In the genomic region with DNA sequence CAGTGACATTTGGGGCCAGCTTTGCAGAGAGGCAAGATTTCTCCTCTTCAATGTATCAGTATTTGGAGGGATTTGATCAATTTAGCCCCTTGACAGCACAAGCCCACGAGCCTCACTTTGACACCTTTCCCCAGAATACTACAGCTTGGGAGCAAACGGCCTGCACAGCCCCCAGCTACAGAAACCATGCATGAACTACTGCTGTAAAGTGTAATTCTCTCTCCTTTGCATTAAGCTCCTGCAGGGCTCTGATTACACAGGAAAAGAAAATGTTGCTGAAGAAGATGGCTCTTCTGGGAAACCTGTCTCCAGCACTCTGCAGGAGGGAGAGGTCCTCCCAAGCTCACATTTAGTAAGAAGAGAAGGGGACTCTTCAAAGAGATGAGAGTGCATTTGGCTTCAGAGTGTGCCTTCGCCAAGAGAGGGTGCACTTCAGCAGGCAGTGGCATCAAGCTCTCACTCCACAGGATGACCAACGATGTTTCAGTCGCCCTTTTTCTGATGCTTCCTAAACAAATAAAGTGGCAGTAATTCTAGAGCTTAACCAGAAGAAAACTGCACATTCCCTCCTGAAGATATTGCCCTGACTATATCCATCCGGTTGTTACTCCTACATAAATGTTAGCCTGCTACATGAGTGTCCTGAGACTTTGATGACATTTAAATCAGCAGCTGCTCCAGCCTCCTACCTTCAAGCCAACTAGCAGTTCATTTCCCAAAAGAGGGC, we compare ENCODE assay signal across 8 cellular contexts.
A peak's percentile ranks its signal among the peaks of the same experiment; 100 is the strongest.
DNase-seq lines count a peak whose midpoint lies in the region; ATAC-seq, FAIRE-seq and TF ChIP-seq lines count a peak whose summit lies in the region.

No MANE protein-coding gene starts in this region.

- H3K4me3 ChIP-seq in brain microvascular endothelial cell (ENCODE audit: low read depth, low read length) (no peak overlapping the region), HepG2 (replicated peaks in 1 of 3; ENCODE audit: insufficient read depth in 1 of 3, low read depth in 2 of 3, low read length in 3 of 3) (no peak overlapping the region)

- no peaks in the 10 kb centered on the region for H3K79me2 ChIP-seq in HepG2 (ENCODE audit: insufficient read depth, low read length)

- H3K4me2 ChIP-seq in HepG2 (ENCODE audit: low read depth, low read length): peak overlapping the region; percentile 4; the same call in 1 of the 2 replicates

- POLR2A ChIA-PET in HepG2 (lab: Yijun Ruan, JAX): interaction anchor here (0.7 to 2.1 kb wide), 9 partner anchors 11 to 335 kb away, joined by 3 to 9 read pairs (median 5); a partner anchor contains a TSS

- CTCF ChIA-PET in HepG2 (lab: Yijun Ruan, JAX; ENCODE audit: low intra/inter-chr PET ratio, low total read pairs): interaction anchor here (0.7 to 1.3 kb wide), 2 partner anchors 52 to 336 kb away, joined by 3 read pairs; no protein-coding TSS in a partner anchor

- in situ Hi-C loops in brain microvascular endothelial cell (cut with HindIII; ENCODE audit: low pct_ligation_motif_present, low sequenced_read_pairs) (no loop called here), HepG2 (cut with HindIII; ENCODE audit: extremely low pct_ligation_motif_present, low pct_unique_long_range_greater_than_20kb) (no loop called here)

- TF ChIP-seq POLR2A in HepG2 (IDR thresholded peaks at IDR 0.05; ENCODE audit: insufficient read depth in 1 of 2, low read depth in 2 of 2, low read length in 2 of 2): no peak

- FAIRE-seq in HepG2 (lab: Jason Lieb, UNC): peak; percentile 64

- WGBS in HepG2 (ENCODE audit: low lambda C conversion rate): 33% methylated on average over 6 of the region's 6 CpGs

- no peak overlapping the region for H3K9ac ChIP-seq in HepG2 (ENCODE audit: insufficient read depth, low read depth, low read length)

- peak overlapping the region; percentile 48 for H2AFZ ChIP-seq in HepG2 (ENCODE audit: low read length)

- peak; percentile 79 for TF ChIP-seq CTCF in brain microvascular endothelial cell (IDR thresholded peaks at IDR 0.05; ENCODE audit: low read depth, low read length, missing control alignments)
- TF ChIP-seq CTCF in HepG2 (CRISPR knock-in tag; IDR thresholded peaks at IDR 0.05): peak; percentile 82

- TF ChIP-seq EP300 in HepG2 (IDR thresholded peaks at IDR 0.05; ENCODE audit: low read depth in 2 of 2, low read length in 2 of 2) (no peak), HepG2 (CRISPR knock-in tag; IDR thresholded peaks at IDR 0.05; ENCODE audit: borderline replicate concordance) (no peak)

- peaks cover 32% of the 10 kb centered on the region for H3K4me1 ChIP-seq in HepG2 (ENCODE audit: insufficient read depth, low read length)

- ATAC-seq in HepG2: peak; percentile 96
- no peak for ATAC-seq in GM19351 (IDR thresholded peaks at IDR 0.05; ENCODE audit: unreplicated experiment)
- ATAC-seq in GM21576 (IDR thresholded peaks at IDR 0.05; ENCODE audit: unreplicated experiment): no peak

- peaks cover 7% of the 10 kb centered on the region for H3K9me3 ChIP-seq in HepG2 (ENCODE audit: low read length)

- peak; percentile 1 for DNase-seq in NCI-H1694 (lab: John Stamatoyannopoulos, UW)
- DNase-seq in NCI-H1694 treated with DMSO at 0.1 percent for 48 hours (lab: John Stamatoyannopoulos, UW): no peak
- DNase-seq in NCI-H128 (lab: John Stamatoyannopoulos, UW; ENCODE audit: unreplicated experiment): peak; percentile 43
- peak; percentile 48 for DNase-seq in brain microvascular endothelial cell
- DNase-seq in HepG2 (ENCODE audit: low spot score): peak; percentile 52
- DNase-seq in activated effector memory CD4-positive, alpha-beta T cell treated with anti-CD3 and anti-CD28 coated beads, Interleukin-2, amount 50 U/mL, for 16 hours: no peak

- H3K27me3 ChIP-seq in brain microvascular endothelial cell (replicated peaks): no peaks in the 10 kb centered on the region
- no peaks in the 10 kb centered on the region for H3K27me3 ChIP-seq in HepG2 (ENCODE audit: control insufficient read depth in 1 of 2, insufficient read depth in 2 of 2, low read length in 2 of 2)

- no TSS peak for BruUV-seq in HepG2 (replicated peaks; lab: Mats Ljungman, UMichigan)

- TF ChIP-seq RAD21 in HepG2 (CRISPR knock-in tag; IDR thresholded peaks at IDR 0.05): peak; percentile 74; the same call in 1 of the 2 replicates

- H3K36me3 ChIP-seq in brain microvascular endothelial cell (replicated peaks) (no peaks in the 10 kb centered on the region), HepG2 (replicated peaks in 1 of 2; ENCODE audit: control insufficient read depth in 1 of 2, insufficient read depth in 2 of 2, low read length in 2 of 2) (no peaks in the 10 kb centered on the region)

- no peak overlapping the region for H3K27ac ChIP-seq in brain microvascular endothelial cell
- peak overlapping the region; percentile 2 for H3K27ac ChIP-seq in HepG2 (ENCODE audit: extremely low read length, insufficient read depth, low read length)

- intact Hi-C loops in HepG2 (cut with micrococcal nuclease; ENCODE audit: unreplicated experiment): loop anchor here (2.0 to 10.0 kb wide), 2 partner anchors 103 to 275 kb away; a partner anchor contains a TSS

- no peaks in the 10 kb centered on the region for H4K20me1 ChIP-seq in HepG2 (ENCODE audit: insufficient read depth, low read length)

TF ChIP-seq in HepG2, 621 proteins besides CTCF, POLR2A, EP300 and RAD21 (continues in another document):
- no peak for TF ChIP-seq ZNF468 (CRISPR knock-in tag; IDR thresholded peaks at IDR 0.05)
- TF ChIP-seq NCOR1 (IDR thresholded peaks at IDR 0.05; ENCODE audit: borderline replicate concordance, low read length): no peak
- no peak for TF ChIP-seq POGZ (CRISPR knock-in tag; IDR thresholded peaks at IDR 0.05)
- no peak for TF ChIP-seq GATA4 (IDR thresholded peaks at IDR 0.05; ENCODE audit: borderline replicate concordance, low read depth)
- no peak for TF ChIP-seq AKAP8 (CRISPR knock-in tag; IDR thresholded peaks at IDR 0.05)
- TF ChIP-seq SUZ12 (IDR thresholded peaks at IDR 0.05; ENCODE audit: low read depth, low read length): no peak
- TF ChIP-seq, protein P1, sequence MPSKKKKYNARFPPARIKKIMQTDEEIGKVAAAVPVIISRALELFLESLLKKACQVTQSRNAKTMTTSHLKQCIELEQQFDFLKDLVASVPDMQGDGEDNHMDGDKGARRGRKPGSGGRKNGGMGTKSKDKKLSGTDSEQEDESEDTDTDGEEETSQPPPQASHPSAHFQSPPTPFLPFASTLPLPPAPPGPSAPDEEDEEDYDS (CRISPR knock-in tag; IDR thresholded peaks at IDR 0.05): no peak
- TF ChIP-seq NFATC3 (CRISPR knock-in tag; IDR thresholded peaks at IDR 0.05): no peak
- TF ChIP-seq ZBTB20 (CRISPR knock-in tag; IDR thresholded peaks at IDR 0.05; ENCODE audit: borderline replicate concordance, low read depth): no peak
- no peak for TF ChIP-seq JUND (CRISPR knock-in tag; IDR thresholded peaks at IDR 0.05)
- no peak for TF ChIP-seq SOX13 (IDR thresholded peaks at IDR 0.05)
- no peak for TF ChIP-seq SOX13 (CRISPR knock-in tag; conservative IDR thresholded peaks at IDR 0.05 in 1 of 2, IDR thresholded peaks at IDR 0.05 in 1 of 2)
- TF ChIP-seq SOX5 (CRISPR knock-in tag; IDR thresholded peaks at IDR 0.05; ENCODE audit: borderline replicate concordance): no peak; the same call in 1 of the 2 replicates
- no peak for TF ChIP-seq MBD4 (IDR thresholded peaks at IDR 0.05; ENCODE audit: borderline replicate concordance, low read length)
- TF ChIP-seq, protein P2, sequence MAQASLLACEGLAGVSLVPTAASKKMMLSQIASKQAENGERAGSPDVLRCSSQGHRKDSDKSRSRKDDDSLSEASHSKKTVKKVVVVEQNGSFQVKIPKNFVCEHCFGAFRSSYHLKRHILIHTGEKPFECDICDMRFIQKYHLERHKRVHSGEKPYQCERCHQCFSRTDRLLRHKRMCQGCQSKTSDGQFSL (CRISPR knock-in tag; IDR thresholded peaks at IDR 0.05): no peak
- no peak for TF ChIP-seq ZNF703 (CRISPR knock-in tag; IDR thresholded peaks at IDR 0.05; ENCODE audit: borderline replicate concordance)
- peak; percentile 33; the same call in 1 of the 2 replicates for TF ChIP-seq KDM2A (CRISPR knock-in tag; IDR thresholded peaks at IDR 0.05; ENCODE audit: borderline replicate concordance, low read depth)
- no peak for TF ChIP-seq FOXK2 (IDR thresholded peaks at IDR 0.05)
- no peak for TF ChIP-seq ZNF12 (CRISPR knock-in tag; IDR thresholded peaks at IDR 0.05)
- TF ChIP-seq, protein P3, sequence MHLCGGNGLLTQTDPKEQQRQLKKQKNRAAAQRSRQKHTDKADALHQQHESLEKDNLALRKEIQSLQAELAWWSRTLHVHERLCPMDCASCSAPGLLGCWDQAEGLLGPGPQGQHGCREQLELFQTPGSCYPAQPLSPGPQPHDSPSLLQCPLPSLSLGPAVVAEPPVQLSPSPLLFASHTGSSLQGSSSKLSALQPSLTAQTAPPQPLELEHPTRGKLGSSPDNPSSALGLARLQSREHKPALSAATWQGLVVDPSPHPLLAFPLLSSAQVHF (CRISPR knock-in tag; IDR thresholded peaks at IDR 0.05): no peak
- TF ChIP-seq ZSCAN29 (CRISPR knock-in tag; conservative IDR thresholded peaks at IDR 0.05): no peak
- TF ChIP-seq, protein P4, sequence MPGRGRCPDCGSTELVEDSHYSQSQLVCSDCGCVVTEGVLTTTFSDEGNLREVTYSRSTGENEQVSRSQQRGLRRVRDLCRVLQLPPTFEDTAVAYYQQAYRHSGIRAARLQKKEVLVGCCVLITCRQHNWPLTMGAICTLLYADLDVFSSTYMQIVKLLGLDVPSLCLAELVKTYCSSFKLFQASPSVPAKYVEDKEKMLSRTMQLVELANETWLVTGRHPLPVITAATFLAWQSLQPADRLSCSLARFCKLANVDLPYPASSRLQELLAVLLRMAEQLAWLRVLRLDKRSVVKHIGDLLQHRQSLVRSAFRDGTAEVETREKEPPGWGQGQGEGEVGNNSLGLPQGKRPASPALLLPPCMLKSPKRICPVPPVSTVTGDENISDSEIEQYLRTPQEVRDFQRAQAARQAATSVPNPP (CRISPR knock-in tag; IDR thresholded peaks at IDR 0.05): no peak
- no peak for TF ChIP-seq PHF20 (CRISPR knock-in tag; IDR thresholded peaks at IDR 0.05)
- TF ChIP-seq CHD4 (IDR thresholded peaks at IDR 0.05; ENCODE audit: borderline replicate concordance, low read length): no peak
- TF ChIP-seq ZBTB42 (CRISPR knock-in tag; IDR thresholded peaks at IDR 0.05): no peak
- peak; percentile 48 for TF ChIP-seq XRCC5 (optimal IDR thresholded peaks at IDR 0.05; ENCODE audit: low read length)
- TF ChIP-seq NCOA1 (CRISPR knock-in tag; IDR thresholded peaks at IDR 0.05): no peak
- no peak for TF ChIP-seq ZNF143 (CRISPR knock-in tag; IDR thresholded peaks at IDR 0.05)
- no peak for TF ChIP-seq LCORL (IDR thresholded peaks at IDR 0.05)
- no peak; the same call in 1 of the 2 replicates for TF ChIP-seq LCORL (CRISPR knock-in tag; IDR thresholded peaks at IDR 0.05)
- TF ChIP-seq ELF1 (CRISPR knock-in tag; IDR thresholded peaks at IDR 0.05): no peak
- no peak for TF ChIP-seq RBM22 (optimal IDR thresholded peaks at IDR 0.05; ENCODE audit: low read length)
- no peak for TF ChIP-seq ZNF451 (CRISPR knock-in tag; IDR thresholded peaks at IDR 0.05)

Comparison
In these comparisons a context has a peak if more than half of its experiments do, and no peak if none do; other contexts are left out.
1. DNase-seq: peak in NCI-H1694 (single experiment), NCI-H128 (single experiment), brain microvascular endothelial cell (single experiment) and HepG2 (single experiment); none in NCI-H1694 treated with DMSO at 0.1 percent for 48 hours (single experiment) and activated effector memory CD4-positive, alpha-beta T cell treated with anti-CD3 and anti-CD28 coated beads, Interleukin-2, amount 50 U/mL, for 16 hours (single experiment).